In genomic region chr16:565420-566330, GRCh38 we compare ENCODE assay signal across 15 cellular contexts. TPM values are rescaled to one million over a fixed set of nuclear protein-coding genes. Genes with fewer than 3 reads are reported as not detected.
DNase-seq lines count a peak whose midpoint lies in the region; ATAC-seq and TF ChIP-seq lines count a peak whose summit lies in the region.
"Had no signal": no experiment of that assay in that cellular context is flagged by ENCODE, and none has a peak within 500 bp of the region (broad histone marks: within the 10 kb centered on the region; RNA-seq: fewer than 3 reads in every experiment).

No MANE protein-coding gene starts in this region.

- H3K4me3 ChIP-seq in coronary artery: peak overlapping the region; percentile 54
- no peak overlapping the region for H3K4me3 ChIP-seq in trophoblast cell (ENCODE audit: low read depth, low read length)

- H3K18ac ChIP-seq in trophoblast cell (ENCODE audit: low read length): peak overlapping the region; percentile 20

- no peak overlapping the region for H2BK5ac ChIP-seq in trophoblast cell (ENCODE audit: low read depth, low read length, poor library complexity)

- peak overlapping the region; percentile 22 for H4K12ac ChIP-seq in trophoblast cell (ENCODE audit: low read depth, low read length)

- H2BK12ac ChIP-seq in trophoblast cell (ENCODE audit: low read length): peak overlapping the region; percentile 61

- H3K36me3 ChIP-seq in trophoblast cell (ENCODE audit: control insufficient read depth in 1 of 2, insufficient read depth in 2 of 2, low read length in 2 of 2): no peaks in the 10 kb centered on the region

- no peak overlapping the region for H2BK120ac ChIP-seq in trophoblast cell (ENCODE audit: insufficient read depth, low read length, poor library complexity)

- peak overlapping the region; percentile 54 for H2AFZ ChIP-seq in trophoblast cell (ENCODE audit: insufficient read depth, low read length, poor library complexity)

- H3K4me1 ChIP-seq in trophoblast cell (ENCODE audit: control insufficient read depth in 1 of 2, insufficient read depth in 2 of 2, low read length in 2 of 2): peaks cover 28 to 32% of the 10 kb centered on the region in 2 experiments

- peak; percentile 32 for DNase-seq in EH (ENCODE audit: low read depth)
- peak; percentile 55 for DNase-seq in NCI-H226
- no peak for DNase-seq in coronary artery (ENCODE audit: low spot score)
- DNase-seq in trophoblast cell: no peak
- no peak for DNase-seq in DMS 273 treated with DMSO at 0.1 percent for 48 hours (lab: John Stamatoyannopoulos, UW)
- DNase-seq in NK-92 treated with Interleukin-12 subunit alpha and Interleukin-12 subunit beta, amount 100 ng/mL, for 24 hours (lab: John Stamatoyannopoulos, UW): no peak
- DNase-seq: activated naive CD4-positive, alpha-beta T cell treated with anti-CD3 and anti-CD28 coated beads for 36 hours; NCI-H510A; stimulated activated CD4-positive, alpha-beta T cell treated with anti-CD3 and anti-CD28 coated beads, Interleukin-2, amount 100 ng/mL, for 48 hours had no signal

- peak overlapping the region; percentile 74 for H4K8ac ChIP-seq in trophoblast cell (ENCODE audit: low read depth, low read length)

- no peak overlapping the region for H3K4me2 ChIP-seq in trophoblast cell (ENCODE audit: low read length)

- peak overlapping the region; percentile 39 for H2AK5ac ChIP-seq in trophoblast cell (ENCODE audit: low read length)

- no peak overlapping the region for H3K27ac ChIP-seq in coronary artery
- no peak overlapping the region for H3K27ac ChIP-seq in trophoblast cell (ENCODE audit: low read depth, low read length)

- no CpG with 5 or more reads among the region's 35 CpGs for WGBS in trophoblast cell (ENCODE audit: extremely low coverage, insufficient coverage, insufficient read length)

- no peak for TF ChIP-seq CTCF in coronary artery (IDR thresholded peaks at IDR 0.05)

- peaks cover 3% of the 10 kb centered on the region for H3K79me2 ChIP-seq in trophoblast cell (ENCODE audit: control insufficient read depth, insufficient read depth, low read length, poor library complexity)

- H4K91ac ChIP-seq in trophoblast cell (ENCODE audit: low read depth, low read length): peak overlapping the region; percentile 74

- peaks cover 11% of the 10 kb centered on the region for H3K79me1 ChIP-seq in trophoblast cell (ENCODE audit: low read length)

- H3K27me3 ChIP-seq in trophoblast cell (ENCODE audit: insufficient read depth, low read length): peaks cover 14% of the 10 kb centered on the region

- no peak overlapping the region for H3K4ac ChIP-seq in trophoblast cell (ENCODE audit: low read depth, low read length)

- H3K9me3 ChIP-seq in trophoblast cell (ENCODE audit: insufficient read depth, low read depth, low read length): peaks cover 6% of the 10 kb centered on the region

- peak overlapping the region; percentile 28 for H3K14ac ChIP-seq in trophoblast cell (ENCODE audit: low read length)

- H3K9ac ChIP-seq in trophoblast cell (ENCODE audit: low read length): no peak overlapping the region

- no peak for ATAC-seq in esophagus mucosa
- no peak for ATAC-seq in HG02885 (IDR thresholded peaks at IDR 0.05; ENCODE audit: poor library complexity, unreplicated experiment)

- H3K23ac ChIP-seq in trophoblast cell (ENCODE audit: low read length): no peak overlapping the region

RNA-seq across cellular contexts. Expression of gene NHLRC4, which starts 1.1 kb away (rescaled TPM):
- polyA plus RNA-seq in trophoblast cell (2013): 0.25 and 0.28 TPM in 2 replicates
- total RNA-seq in esophagus mucosa: 0.12 TPM

RNA-seq across cellular contexts. Expression of gene PIGQ, which starts 4.1 kb away (rescaled TPM):
- polyA plus RNA-seq in trophoblast cell (2013): 26.7 and 27.0 TPM in 2 replicates
- 21.0 TPM for total RNA-seq in esophagus mucosa

RNA-seq across cellular contexts. Expression of gene PRR35, which starts 5.5 kb away (rescaled TPM):
- polyA plus RNA-seq in trophoblast cell (2013): 0.04 TPM in 2 replicates
- not detected for total RNA-seq in esophagus mucosa
- total RNA-seq: activated naive CD4-positive, alpha-beta T cell treated with anti-CD3 and anti-CD28 coated beads for 36 hours; glomerular endothelial cell; Right ventricle myocardium inferior; urinary bladder had no signal
- polyA plus RNA-seq: BJ, urinary bladder had no signal

RNA-seq across cellular contexts. Expression of gene RAB40C, which starts 24.2 kb away (rescaled TPM):
- 26.3 and 27.6 TPM in 2 replicates for polyA plus RNA-seq in trophoblast cell (2013)
- total RNA-seq in esophagus mucosa: 15.5 TPM

RNA-seq across cellular contexts. Expression of gene CAPN15, which starts 38.2 kb away (rescaled TPM):
- 22.8 and 23.9 TPM in 2 replicates for polyA plus RNA-seq in trophoblast cell (2013)
- total RNA-seq in esophagus mucosa: 27.1 TPM

Comparison
In these comparisons a context has a peak if more than half of its experiments do, and no peak if none do; other contexts are left out.
1. DNase-seq: peak in EH (single experiment) and NCI-H226 (single experiment); none in coronary artery (single experiment), trophoblast cell (0 of 2), DMS 273 treated with DMSO at 0.1 percent for 48 hours (single experiment) and NK-92 treated with Interleukin-12 subunit alpha and Interleukin-12 subunit beta, amount 100 ng/mL, for 24 hours (single experiment).